Comparison of ENCODE assay signal across 25 cellular contexts in genomic region chr17:5798104-5798503, GRCh38.
"Had no signal": no experiment of that assay in that cellular context is flagged by ENCODE, and none has a peak within 500 bp of the region (broad histone marks: within the 10 kb centered on the region; RNA-seq: fewer than 3 reads in every experiment).

No MANE protein-coding gene starts in this region.

- DNase-seq: activated B cell treated with CpG ODN at 0.5 μM for 24 hours; activated CD4-positive, alpha-beta T cell treated with anti-CD3 and anti-CD28 coated beads for 1 hour; activated CD4-positive, alpha-beta T cell treated with anti-CD3 and anti-CD28 coated beads, Interleukin-2, amount 10 ng/mL, durations not matched to agents 24 days and 14 days; activated CD4-positive, alpha-beta T cell treated with anti-CD3 and anti-CD28 coated beads, Interleukin-2, amount 50 U/mL, for 48 hours; activated CD8-positive, alpha-beta memory T cell treated with anti-CD3 and anti-CD28 coated beads, Interleukin-2, amount 10 ng/mL, durations not matched to agents 7 days and 5 days; activated effector memory CD4-positive, alpha-beta T cell treated with anti-CD3 and anti-CD28 coated beads, Interleukin-2, amount 50 U/mL, for 16 hours; activated naive CD4-positive, alpha-beta T cell treated with Interleukin-2 at 50 U/mL for 16 hours; activated naive CD8-positive, alpha-beta T cell treated with anti-CD3 and anti-CD28 coated beads, Interleukin-2, amount 50 U/mL, for 24 hours; activated T-cell treated with anti-CD3 and anti-CD28 coated beads, Interleukin-2, amount 50 U/mL, for 4 hours; amniotic stem cell; brain microvascular endothelial cell; NCI-H1092; NCI-H1417 treated with DMSO at 0.1 percent for 48 hours; NCI-H1694; NCI-H2029; NCI-H345; NCI-H510A; NCI-H526 treated with DMSO at 0.1 percent for 48 hours; NCI-H82; SIG-M5; T-helper 17 cell; T-helper 9 cell had no signal

- H3K4me2 ChIP-seq: KMS-11 had no signal

- H3K27me3 ChIP-seq: brain microvascular endothelial cell had no signal

- ATAC-seq: activated CD8-positive, alpha-beta memory T cell treated with anti-CD3 and anti-CD28 coated beads, Interleukin-2, amount 10 ng/mL, durations not matched to agents 7 days and 5 days; activated naive CD4-positive, alpha-beta T cell treated with anti-CD3 and anti-CD28 coated beads, Interleukin-2, amount 50 U/mL, for 72 hours; activated naive CD8-positive, alpha-beta T cell treated with anti-CD3 and anti-CD28 coated beads, Interleukin-2, amount 50 U/mL, for 24 hours; activated T-cell treated with anti-CD3 and anti-CD28 coated beads, Interleukin-2, amount 50 U/mL, for 4 hours; T-helper 17 cell had no signal

- H3K36me3 ChIP-seq: brain microvascular endothelial cell had no signal

- H3K9ac ChIP-seq: KMS-11 had no signal

- H3K27ac ChIP-seq: brain microvascular endothelial cell, KMS-11 had no signal

- FAIRE-seq: astrocyte had no signal
